1 cellular context compared by ENCODE assay signal in genomic region chr1:121543988-121544387, GRCh38.
A peak's percentile ranks its signal among the peaks of the same experiment; 100 is the strongest.
TF ChIP-seq lines count a peak whose summit lies in the region.

No MANE protein-coding gene starts in this region.

TF ChIP-seq in HEK293, 187 proteins besides CTCF, POLR2A, EP300 and RAD21:
- TF ChIP-seq ZNF629 (tag by site-specific recombination; IDR thresholded peaks at IDR 0.05) (0 out of 2 replicates have a peak, but pooled peaks have one; percentile 13), ZBTB48 (tag by site-specific recombination; IDR thresholded peaks at IDR 0.05) (peak; percentile 61; the same call in 1 of the 2 replicates)
- TF ChIP-seq, protein P1, sequence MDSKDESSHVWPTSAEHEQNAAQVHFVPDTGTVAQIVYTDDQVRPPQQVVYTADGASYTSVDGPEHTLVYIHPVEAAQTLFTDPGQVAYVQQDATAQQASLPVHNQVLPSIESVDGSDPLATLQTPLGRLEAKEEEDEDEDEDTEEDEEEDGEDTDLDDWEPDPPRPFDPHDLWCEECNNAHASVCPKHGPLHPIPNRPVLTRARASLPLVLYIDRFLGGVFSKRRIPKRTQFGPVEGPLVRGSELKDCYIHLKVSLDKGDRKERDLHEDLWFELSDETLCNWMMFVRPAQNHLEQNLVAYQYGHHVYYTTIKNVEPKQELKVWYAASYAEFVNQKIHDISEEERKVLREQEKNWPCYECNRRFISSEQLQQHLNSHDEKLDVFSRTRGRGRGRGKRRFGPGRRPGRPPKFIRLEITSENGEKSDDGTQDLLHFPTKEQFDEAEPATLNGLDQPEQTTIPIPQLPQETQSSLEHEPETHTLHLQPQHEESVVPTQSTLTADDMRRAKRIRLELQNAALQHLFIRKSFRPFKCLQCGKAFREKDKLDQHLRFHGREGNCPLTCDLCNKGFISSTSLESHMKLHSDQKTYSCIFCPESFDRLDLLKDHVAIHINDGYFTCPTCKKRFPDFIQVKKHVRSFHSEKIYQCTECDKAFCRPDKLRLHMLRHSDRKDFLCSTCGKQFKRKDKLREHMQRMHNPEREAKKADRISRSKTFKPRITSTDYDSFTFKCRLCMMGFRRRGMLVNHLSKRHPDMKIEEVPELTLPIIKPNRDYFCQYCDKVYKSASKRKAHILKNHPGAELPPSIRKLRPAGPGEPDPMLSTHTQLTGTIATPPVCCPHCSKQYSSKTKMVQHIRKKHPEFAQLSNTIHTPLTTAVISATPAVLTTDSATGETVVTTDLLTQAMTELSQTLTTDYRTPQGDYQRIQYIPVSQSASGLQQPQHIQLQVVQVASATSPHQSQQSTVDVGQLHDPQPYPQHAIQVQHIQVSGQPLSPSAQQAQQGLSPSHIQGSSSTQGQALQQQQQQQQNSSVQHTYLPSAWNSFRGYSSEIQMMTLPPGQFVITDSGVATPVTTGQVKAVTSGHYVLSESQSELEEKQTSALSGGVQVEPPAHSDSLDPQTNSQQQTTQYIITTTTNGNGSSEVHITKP (tag by site-specific recombination; IDR thresholded peaks at IDR 0.05): 0 out of 2 replicates have a peak, but pooled peaks have one; percentile 7
TF ChIP-seq in HEK293: peak in this region for 3; not testable (repeated sequence) for 184.
